Comparison of ENCODE assay signal across 11 cellular contexts in the genomic region with DNA sequence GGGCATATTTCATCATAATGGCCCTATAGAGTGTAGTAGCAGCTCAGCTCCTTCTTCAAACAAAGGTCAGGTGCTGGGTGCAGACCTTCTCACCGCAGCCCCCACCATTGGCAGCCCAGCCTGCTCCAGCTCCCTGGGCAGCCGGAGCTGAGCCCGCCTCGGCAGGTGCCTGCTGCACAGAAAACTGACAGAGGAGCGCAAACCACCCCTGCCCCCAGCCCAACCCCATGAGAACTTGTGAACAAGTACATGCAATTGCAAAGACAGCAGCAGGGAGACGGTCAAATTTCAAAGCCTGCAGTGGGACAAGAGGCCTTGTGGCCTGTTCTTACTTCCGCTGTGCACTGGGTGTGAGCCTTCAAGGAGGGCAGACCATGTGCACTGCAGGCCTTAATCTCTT. TPM values are rescaled to one million over a fixed set of nuclear protein-coding genes. Genes with fewer than 3 reads are reported as not detected.
"Had no signal": no experiment of that assay in that cellular context is flagged by ENCODE, and none has a peak within 500 bp of the region (broad histone marks: within the 10 kb centered on the region; RNA-seq: fewer than 3 reads in every experiment).

No MANE protein-coding gene starts in this region.

RNA-seq across cellular contexts. Expression of gene CD8B, which starts 22.2 kb away (rescaled TPM):
- total RNA-seq: activated B cell treated with CpG ODN at 0.5 μM for 24 hours, cardiac muscle cell, endothelial cell of umbilical vein, fibroblast of lung, fibroblast of villous mesenchyme, mesothelial cell of epicardium, neural crest cell, pulmonary artery endothelial cell, smooth muscle cell had no signal
- polyA plus RNA-seq: cardiac muscle cell, endothelial cell of umbilical vein, fibroblast of lung, keratinocyte, smooth muscle cell had no signal

RNA-seq across cellular contexts. Expression of gene CD8A, which starts 48.7 kb away (rescaled TPM):
- total RNA-seq: cardiac muscle cell, endothelial cell of umbilical vein, fibroblast of lung, fibroblast of villous mesenchyme, pulmonary artery endothelial cell, smooth muscle cell had no signal
- polyA plus RNA-seq: cardiac muscle cell, endothelial cell of umbilical vein, fibroblast of lung, hepatocyte, smooth muscle cell had no signal
